Comparison of ENCODE assay signal across 23 cellular contexts in the genomic region with DNA sequence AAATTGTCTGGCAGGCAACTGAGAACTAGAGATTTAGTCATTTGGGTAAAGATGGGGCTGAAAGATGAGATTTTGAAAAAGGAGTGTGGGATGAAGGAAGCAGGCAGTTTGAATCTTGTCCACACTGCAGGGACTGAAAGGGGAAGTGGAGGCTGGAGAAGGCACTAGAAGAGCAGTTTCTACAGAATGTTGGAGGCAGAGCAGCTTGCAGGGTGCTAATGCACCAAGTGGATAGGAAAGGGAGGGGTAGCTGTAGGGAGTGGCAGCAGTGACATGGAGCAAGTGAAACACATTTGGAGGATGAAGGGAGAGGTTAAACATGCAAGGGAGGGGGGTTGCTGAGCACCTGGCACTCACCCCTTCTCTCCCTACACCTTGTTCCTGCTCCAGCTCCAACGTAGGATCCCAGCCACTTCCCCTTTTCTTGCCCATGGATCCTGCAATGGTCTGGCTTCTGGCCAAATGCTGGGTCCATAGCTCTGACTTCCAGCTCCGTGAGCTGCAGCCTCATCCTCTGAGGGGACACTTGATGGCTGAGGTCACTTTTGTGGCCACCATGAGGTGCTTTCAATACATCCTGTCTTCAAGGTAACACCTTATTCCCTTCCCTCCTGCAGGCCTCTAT. TPM values are rescaled to one million over a fixed set of nuclear protein-coding genes. Genes with fewer than 3 reads are reported as not detected.
A peak's percentile ranks its signal among the peaks of the same experiment; 100 is the strongest.
DNase-seq lines count a peak whose midpoint lies in the region; FAIRE-seq and TF ChIP-seq lines count a peak whose summit lies in the region.
"Had no signal": no experiment of that assay in that cellular context is flagged by ENCODE, and none has a peak within 500 bp of the region (broad histone marks: within the 10 kb centered on the region; RNA-seq: fewer than 3 reads in every experiment).

No MANE protein-coding gene starts in this region.

- no peak for DNase-seq in GM12891 (ENCODE audit: insufficient read length, low spot score)
- DNase-seq in MV-4-11 (lab: John Stamatoyannopoulos, UW), result peak; percentile 90
- DNase-seq in SKM-1 (lab: John Stamatoyannopoulos, UW; ENCODE audit: unreplicated experiment), result peak; percentile 35
- peak; percentile 27 for DNase-seq in mesendoderm
- DNase-seq in activated T-helper 2 cell treated with anti-CD3 and anti-CD28 coated beads, Interferon-gamma antibody, Interleukin-2, Interleukin-4, amounts not matched to agents 10 μg/mL and 5 μg/mL and 100 μg/mL, durations not matched to agents 14 hours and 24 hours and 36 hours (ENCODE audit: low spot score), result no peak
- DNase-seq in kidney tubule cell (ENCODE audit: low spot score), result no peak
- no peak for DNase-seq in AG20443 (ENCODE audit: low spot score)
- DNase-seq: activated CD4-positive, alpha-beta memory T cell treated with anti-CD3 and anti-CD28 coated beads, Interleukin-2, amount 10 ng/mL, durations not matched to agents 7 days and 5 days; activated CD4-positive, CD25-positive, alpha-beta regulatory T cell; DND-41; endodermal cell; esophagus squamous epithelium; GM23248; islet precursor cell; lower lobe of right lung; NCI-H1417 treated with DMSO at 0.1 percent for 48 hours; NCI-H2171; T-helper 9 cell; uterus had no signal

- no peaks in the 10 kb centered on the region for H3K79me2 ChIP-seq in mesendoderm (ENCODE audit: control insufficient read depth, insufficient read depth, low read length)

- intact Hi-C loops in activated T-helper 2 cell treated with anti-CD3 and anti-CD28 coated beads, Interferon-gamma antibody, Interleukin-2, Interleukin-4, amounts not matched to agents 10 μg/mL and 5 μg/mL and 100 μg/mL, durations not matched to agents 14 hours and 24 hours and 36 hours (cut with micrococcal nuclease), result no loop called here

- H3K27me3 Mint-ChIP-seq in activated T-helper 2 cell treated with anti-CD3 and anti-CD28 coated beads, Interferon-gamma antibody, Interleukin-2, Interleukin-4, amounts not matched to agents 10 μg/mL and 5 μg/mL and 100 μg/mL, durations not matched to agents 14 hours and 24 hours and 36 hours (ENCODE audit: low read depth), result peaks cover 10% of the 10 kb centered on the region

- H3K18ac ChIP-seq in mesendoderm (ENCODE audit: low read length), result no peak overlapping the region

- no peak overlapping the region for H2BK120ac ChIP-seq in mesendoderm (ENCODE audit: low read depth, low read length)

- H3K4me2 ChIP-seq in mesendoderm (ENCODE audit: low read length), result no peak overlapping the region
- H3K4me2 ChIP-seq: neural progenitor cell had no signal

- H3K23ac ChIP-seq in mesendoderm (ENCODE audit: low read length), result no peak overlapping the region

- H2AK5ac ChIP-seq in mesendoderm (ENCODE audit: low read length), result no peak overlapping the region

- no CpG with 5 or more reads among the region's 2 CpGs for WGBS in mesendoderm (ENCODE audit: extremely low coverage, insufficient coverage, low lambda C conversion rate)

- H3K79me1 ChIP-seq in mesendoderm (ENCODE audit: low read length), result no peaks in the 10 kb centered on the region

- no peak overlapping the region for H3K27ac Mint-ChIP-seq in activated T-helper 2 cell treated with anti-CD3 and anti-CD28 coated beads, Interferon-gamma antibody, Interleukin-2, Interleukin-4, amounts not matched to agents 10 μg/mL and 5 μg/mL and 100 μg/mL, durations not matched to agents 14 hours and 24 hours and 36 hours
- H3K27ac Mint-ChIP-seq: activated CD4-positive, alpha-beta memory T cell treated with anti-CD3 and anti-CD28 coated beads, Interleukin-2, amount 10 ng/mL, durations not matched to agents 7 days and 5 days; endodermal cell; neural progenitor cell had no signal

- H3K27ac ChIP-seq in mesendoderm (ENCODE audit: low read depth, low read length), result no peak overlapping the region
- H3K27ac ChIP-seq: esophagus squamous epithelium, gastroesophageal sphincter, GM23248, lower lobe of right lung, neural progenitor cell, SK-N-MC, suprapubic skin, uterus had no signal

- H3K36me3 ChIP-seq in mesendoderm (ENCODE audit: control insufficient read depth, insufficient read depth, low read length), result no peaks in the 10 kb centered on the region
- H3K36me3 ChIP-seq: esophagus squamous epithelium, gastroesophageal sphincter, lower lobe of right lung, neural progenitor cell, suprapubic skin, uterus had no signal

- no peaks in the 10 kb centered on the region for H3K27me3 ChIP-seq in mesendoderm (ENCODE audit: insufficient read depth, low read length, poor library complexity)
- H3K27me3 ChIP-seq: suprapubic skin, uterus had no signal

- no peaks in the 10 kb centered on the region for H3K4me1 ChIP-seq in mesendoderm (ENCODE audit: control insufficient read depth, low read depth, low read length)
- H3K4me1 ChIP-seq: gastroesophageal sphincter, uterus had no signal

- no peaks in the 10 kb centered on the region for H3K36me3 Mint-ChIP-seq in activated T-helper 2 cell treated with anti-CD3 and anti-CD28 coated beads, Interferon-gamma antibody, Interleukin-2, Interleukin-4, amounts not matched to agents 10 μg/mL and 5 μg/mL and 100 μg/mL, durations not matched to agents 14 hours and 24 hours and 36 hours (ENCODE audit: low read depth)
- H3K36me3 Mint-ChIP-seq: neural progenitor cell had no signal

- no peak overlapping the region for H2BK5ac ChIP-seq in mesendoderm (ENCODE audit: low read length)

- no peak overlapping the region for H3K56ac ChIP-seq in mesendoderm (ENCODE audit: low read length)

- H3K4me1 Mint-ChIP-seq in activated T-helper 2 cell treated with anti-CD3 and anti-CD28 coated beads, Interferon-gamma antibody, Interleukin-2, Interleukin-4, amounts not matched to agents 10 μg/mL and 5 μg/mL and 100 μg/mL, durations not matched to agents 14 hours and 24 hours and 36 hours (ENCODE audit: low read depth), result no peaks in the 10 kb centered on the region
- H3K4me1 Mint-ChIP-seq: activated CD4-positive, alpha-beta memory T cell treated with anti-CD3 and anti-CD28 coated beads, Interleukin-2, amount 10 ng/mL, durations not matched to agents 7 days and 5 days had no signal

- H2BK15ac ChIP-seq in mesendoderm (replicated peaks; ENCODE audit: low read depth), result no peak overlapping the region

- H3K4me3 Mint-ChIP-seq in activated T-helper 2 cell treated with anti-CD3 and anti-CD28 coated beads, Interferon-gamma antibody, Interleukin-2, Interleukin-4, amounts not matched to agents 10 μg/mL and 5 μg/mL and 100 μg/mL, durations not matched to agents 14 hours and 24 hours and 36 hours (ENCODE audit: low read depth), result no peak overlapping the region
- H3K4me3 Mint-ChIP-seq: activated CD4-positive, alpha-beta memory T cell treated with anti-CD3 and anti-CD28 coated beads, Interleukin-2, amount 10 ng/mL, durations not matched to agents 7 days and 5 days; endodermal cell; neural progenitor cell had no signal

- no peak for TF ChIP-seq POLR2A in GM12891 (IDR thresholded peaks at IDR 0.05; ENCODE audit: low read depth, low read length)

- H4K5ac ChIP-seq in mesendoderm (ENCODE audit: low read length), result no peak overlapping the region

- no peak overlapping the region for H4K8ac ChIP-seq in mesendoderm (ENCODE audit: low read depth, low read length)

- H3K9me3 Mint-ChIP-seq in activated T-helper 2 cell treated with anti-CD3 and anti-CD28 coated beads, Interferon-gamma antibody, Interleukin-2, Interleukin-4, amounts not matched to agents 10 μg/mL and 5 μg/mL and 100 μg/mL, durations not matched to agents 14 hours and 24 hours and 36 hours, result no peaks in the 10 kb centered on the region
- H3K9me3 Mint-ChIP-seq: activated CD4-positive, alpha-beta memory T cell treated with anti-CD3 and anti-CD28 coated beads, Interleukin-2, amount 10 ng/mL, durations not matched to agents 7 days and 5 days; endodermal cell; neural progenitor cell had no signal

- no peak overlapping the region for H3K4ac ChIP-seq in mesendoderm (ENCODE audit: low read depth, low read length)

- FAIRE-seq in GM12891 (lab: Jason Lieb, UNC), result no peak

- no peak overlapping the region for H3K9ac ChIP-seq in mesendoderm (ENCODE audit: low read length)
- H3K9ac ChIP-seq: GM23248, neural progenitor cell had no signal

- H3K4me3 ChIP-seq in mesendoderm (ENCODE audit: low read length), result no peak overlapping the region
- H3K4me3 ChIP-seq: esophagus squamous epithelium, gastroesophageal sphincter, GM23248, lower lobe of right lung, neural progenitor cell, SK-N-MC, suprapubic skin, uterus had no signal

TF ChIP-seq in GM12891, 5 proteins besides CTCF, POLR2A, EP300 and RAD21:
- TF ChIP-seq SPI1 (IDR thresholded peaks at IDR 0.05; ENCODE audit: low read depth, low read length) (peak; percentile 60), PAX5 (IDR thresholded peaks at IDR 0.05; ENCODE audit: insufficient read depth, low read length, severe bottlenecking) (no peak)

RNA-seq across cellular contexts. Expression of a gene that starts 30.0 kb away (rescaled TPM):
- polyA plus RNA-seq in GM12891 (2012; ENCODE audit: low read depth, missing spikeins), result 12.6 TPM
- polyA plus RNA-seq in mesendoderm (2013, experiment 1 of 2), result 0.29 TPM
- 0.34 TPM for polyA plus RNA-seq in mesendoderm (2013, experiment 2 of 2)
- total RNA-seq in activated T-helper 2 cell treated with anti-CD3 and anti-CD28 coated beads, Interferon-gamma antibody, Interleukin-2, Interleukin-4, amounts not matched to agents 10 μg/mL and 5 μg/mL and 100 μg/mL, durations not matched to agents 14 hours and 24 hours and 36 hours, result 41.4 and 42.9 TPM in 2 replicates
- total RNA-seq: GM23248 had no signal
- polyA plus RNA-seq: GM23248 had no signal

RNA-seq across cellular contexts. Expression of a gene that starts 39.5 kb away (rescaled TPM):
- polyA plus RNA-seq in GM12891 (2012; ENCODE audit: low read depth, missing spikeins), result 1.2 TPM
- polyA plus RNA-seq in mesendoderm (2013, experiment 1 of 2), result 3.4 TPM
- polyA plus RNA-seq in mesendoderm (2013, experiment 2 of 2), result 3.2 TPM
- 7.5 and 8.0 TPM in 2 replicates for total RNA-seq in activated T-helper 2 cell treated with anti-CD3 and anti-CD28 coated beads, Interferon-gamma antibody, Interleukin-2, Interleukin-4, amounts not matched to agents 10 μg/mL and 5 μg/mL and 100 μg/mL, durations not matched to agents 14 hours and 24 hours and 36 hours

Comparison
In these comparisons a context has a peak if more than half of its experiments do, and no peak if none do; other contexts are left out.
1. DNase-seq: peak in MV-4-11 (single experiment), SKM-1 (single experiment) and mesendoderm (single experiment); none in GM12891 (single experiment), activated T-helper 2 cell treated with anti-CD3 and anti-CD28 coated beads, Interferon-gamma antibody, Interleukin-2, Interleukin-4, amounts not matched to agents 10 μg/mL and 5 μg/mL and 100 μg/mL, durations not matched to agents 14 hours and 24 hours and 36 hours (single experiment), kidney tubule cell (single experiment) and AG20443 (single experiment).